12 cellular contexts compared by ENCODE assay signal in the genomic region with DNA sequence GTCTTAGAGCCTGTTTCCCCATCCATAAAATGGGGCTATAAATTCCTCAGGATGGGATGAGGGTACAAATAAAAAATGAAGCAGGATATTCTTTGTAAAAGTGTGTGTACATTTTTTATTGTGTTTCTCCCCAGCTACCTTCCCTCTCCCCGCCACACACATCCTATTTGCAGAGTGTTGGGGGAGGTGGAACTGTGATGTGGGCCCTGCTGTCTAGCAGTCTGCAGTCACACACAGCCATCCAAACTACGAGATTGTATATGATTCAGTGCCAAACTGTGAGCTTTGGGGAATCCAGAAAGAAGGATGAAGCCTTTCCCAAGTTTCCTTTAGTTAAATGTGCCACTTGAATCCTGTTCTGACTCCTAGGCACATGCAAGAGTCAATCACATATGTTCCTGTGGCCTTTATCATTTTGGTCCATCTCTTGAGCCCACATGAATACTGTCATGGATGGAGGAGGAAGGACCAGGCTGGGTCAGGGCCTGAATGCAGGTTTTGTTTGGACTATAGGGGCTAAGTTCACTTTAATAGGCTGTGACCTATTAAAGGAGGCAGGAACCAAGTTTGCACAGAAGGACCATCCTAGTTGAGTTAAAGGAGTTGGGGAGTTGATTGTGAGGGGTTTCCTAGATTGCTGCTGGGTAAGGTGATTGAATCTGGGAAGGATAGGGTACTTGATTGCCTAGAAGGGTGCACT. TPM values are rescaled to one million over a fixed set of nuclear protein-coding genes. Genes with fewer than 3 reads are reported as not detected.
DNase-seq lines count a peak whose midpoint lies in the region; ATAC-seq, FAIRE-seq and TF ChIP-seq lines count a peak whose summit lies in the region.
"Had no signal": no experiment of that assay in that cellular context is flagged by ENCODE, and none has a peak within 500 bp of the region (broad histone marks: within the 10 kb centered on the region; RNA-seq: fewer than 3 reads in every experiment).

No MANE protein-coding gene starts in this region.

- TF ChIP-seq EP300 in A549 (IDR thresholded peaks at IDR 0.05) = no peak

- H3K4me1 ChIP-seq in A549 (peaks cover 34% of the 10 kb centered on the region), mucosa of rectum (ENCODE audit: control insufficient read depth in 2 of 2, insufficient read depth in 2 of 2, low read length in 2 of 2) (peaks cover 32 to 58% of the 10 kb centered on the region in 2 donors)
- peaks cover 5% of the 10 kb centered on the region for H3K4me1 ChIP-seq in CD8-positive, alpha-beta memory T cell (ENCODE audit: insufficient read depth, low read length)

- peak overlapping the region in 6 of 7 donors; percentile 69 to 86 (median 75) for H3K4me3 Mint-ChIP-seq in CD8-positive, alpha-beta memory T cell
- H3K4me3 Mint-ChIP-seq in activated naive CD8-positive, alpha-beta T cell treated with anti-CD3 and anti-CD28 coated beads, Interleukin-2, amount 10 ng/mL, durations not matched to agents 7 days and 5 days = peak overlapping the region; percentile 63

- H3K27me3 ChIP-seq in CD8-positive, alpha-beta memory T cell (ENCODE audit: insufficient read depth, low read length, poor library complexity, severe bottlenecking) = no peaks in the 10 kb centered on the region
- H3K27me3 ChIP-seq in mucosa of rectum (ENCODE audit: control insufficient read depth in 2 of 2, insufficient read depth in 2 of 2, low read length in 2 of 2) = no peaks in the 10 kb centered on the region
- H3K27me3 ChIP-seq in dorsolateral prefrontal cortex = no peaks in the 10 kb centered on the region
- H3K27me3 ChIP-seq in brain microvascular endothelial cell (replicated peaks) = no peaks in the 10 kb centered on the region

- H3K4me2 ChIP-seq in A549 = peak overlapping the region; percentile 98; the same call in 2 of the 3 replicates

- H3K27me3 Mint-ChIP-seq in CD8-positive, alpha-beta memory T cell = no peaks in the 10 kb centered on the region
- peaks cover 5% of the 10 kb centered on the region for H3K27me3 Mint-ChIP-seq in activated naive CD8-positive, alpha-beta T cell treated with anti-CD3 and anti-CD28 coated beads, Interleukin-2, amount 10 ng/mL, durations not matched to agents 7 days and 5 days

- peak overlapping the region; percentile 61 to 65 for H3K9ac ChIP-seq in mucosa of rectum (ENCODE audit: low read depth in 1 of 2, low read length in 2 of 2)

- H3K27ac Mint-ChIP-seq in CD8-positive, alpha-beta memory T cell = peak overlapping the region in 4 of 8 donors; percentile 10 to 56 (median 26)
- no peak overlapping the region for H3K27ac Mint-ChIP-seq in activated naive CD8-positive, alpha-beta T cell treated with anti-CD3 and anti-CD28 coated beads, Interleukin-2, amount 10 ng/mL, durations not matched to agents 7 days and 5 days

- CTCF ChIA-PET in A549 (lab: Yijun Ruan, JAX) = interaction anchor here (0.6 to 5.1 kb wide), 19 partner anchors 11 to 939 kb away, joined by 3 to 22 read pairs (median 4); a partner anchor contains a TSS
- CTCF ChIA-PET in CD8-positive, alpha-beta memory T cell (lab: Charles Lee) = interaction anchor here (0.8 to 2.2 kb wide), 6 partner anchors 13 to 63 kb away, joined by 3 to 16 read pairs (median 4); a partner anchor contains a TSS

- in situ Hi-C loops in brain microvascular endothelial cell (cut with HindIII; ENCODE audit: low pct_ligation_motif_present, low sequenced_read_pairs) = no loop called here

- H3K9me3 Mint-ChIP-seq in CD8-positive, alpha-beta memory T cell = no peaks in the 10 kb centered on the region
- no peaks in the 10 kb centered on the region for H3K9me3 Mint-ChIP-seq in activated naive CD8-positive, alpha-beta T cell treated with anti-CD3 and anti-CD28 coated beads, Interleukin-2, amount 10 ng/mL, durations not matched to agents 7 days and 5 days

- FAIRE-seq in A549 (lab: Jason Lieb, UNC) = no peak
- FAIRE-seq: D721Med, frontal cortex, urothelium cell line had no signal

- H3K36me3 Mint-ChIP-seq in CD8-positive, alpha-beta memory T cell = peaks cover 0 to 19% (median 3%) of the 10 kb centered on the region in 3 donors
- peaks cover 2% of the 10 kb centered on the region for H3K36me3 Mint-ChIP-seq in activated naive CD8-positive, alpha-beta T cell treated with anti-CD3 and anti-CD28 coated beads, Interleukin-2, amount 10 ng/mL, durations not matched to agents 7 days and 5 days

- DNase-seq in A549 (ENCODE audit: low read depth in 1 of 2, low spot score in 1 of 2) (no peak), NCI-H524 (lab: John Stamatoyannopoulos, UW) (no peak), omental fat pad (ENCODE audit: low spot score) (no peak), dorsolateral prefrontal cortex (no peak), brain microvascular endothelial cell (no peak)
- DNase-seq in CD8-positive, alpha-beta memory T cell = no peak
- no peak for DNase-seq in activated naive CD8-positive, alpha-beta T cell treated with anti-CD3 and anti-CD28 coated beads, Interleukin-2, amount 10 ng/mL, durations not matched to agents 7 days and 5 days
- DNase-seq: activated gamma-delta T cell had no signal

- no peak overlapping the region; the same call in 2 of the 3 replicates for H3K4me3 ChIP-seq in A549
- H3K4me3 ChIP-seq in CD8-positive, alpha-beta memory T cell (ENCODE audit: low read length) = no peak overlapping the region
- peak overlapping the region; percentile 69 to 94 for H3K4me3 ChIP-seq in mucosa of rectum (ENCODE audit: low read length in 2 of 2)
- H3K4me3 ChIP-seq in dorsolateral prefrontal cortex = peak overlapping the region in 8 of 59 donors; percentile 69 to 85 (median 76)
- H3K4me3 ChIP-seq in brain microvascular endothelial cell (ENCODE audit: low read depth, low read length) = no peak overlapping the region

- TF ChIP-seq CTCF in A549 (IDR thresholded peaks at IDR 0.05) = no peak
- TF ChIP-seq CTCF in omental fat pad (IDR thresholded peaks at IDR 0.05) = no peak
- no peak for TF ChIP-seq CTCF in dorsolateral prefrontal cortex (IDR thresholded peaks at IDR 0.05 in 54 of 56, conservative IDR thresholded peaks at IDR 0.05 in 2 of 56; ENCODE audit: low read depth in 1 of 56, partially characterized antibody in 56 of 56)
- no peak for TF ChIP-seq CTCF in brain microvascular endothelial cell (IDR thresholded peaks at IDR 0.05; ENCODE audit: low read depth, low read length, missing control alignments)

- no peaks in the 10 kb centered on the region for H3K36me3 ChIP-seq in CD8-positive, alpha-beta memory T cell (ENCODE audit: insufficient read depth, low read length)
- H3K36me3 ChIP-seq in mucosa of rectum (ENCODE audit: control insufficient read depth in 2 of 2, insufficient read depth in 2 of 2, low read length in 2 of 2) (peaks cover 13 to 31% of the 10 kb centered on the region in 2 donors), brain microvascular endothelial cell (replicated peaks) (peaks cover 12% of the 10 kb centered on the region)

- no peak for TF ChIP-seq RAD21 in A549 (conservative IDR thresholded peaks at IDR 0.05 in 1 of 2, IDR thresholded peaks at IDR 0.05 in 1 of 2)

- ATAC-seq in A549 = no peak
- ATAC-seq in activated naive CD8-positive, alpha-beta T cell treated with anti-CD3 and anti-CD28 coated beads, Interleukin-2, amount 10 ng/mL, durations not matched to agents 7 days and 5 days (ENCODE audit: low read depth) = no peak
- ATAC-seq in omental fat pad (ENCODE audit: low FRiP score) = no peak

- H3K9me3 ChIP-seq in A549 (no peaks in the 10 kb centered on the region), mucosa of rectum (ENCODE audit: control insufficient read depth in 2 of 2, low read length in 2 of 2) (no peaks in the 10 kb centered on the region)
- H3K9me3 ChIP-seq in CD8-positive, alpha-beta memory T cell (ENCODE audit: low read length) = no peaks in the 10 kb centered on the region

- WGBS in A549 (ENCODE audit: missing lambda C conversion rate) = 87% methylated on average over 2 of the region's 2 CpGs

- POLR2A ChIA-PET in A549 (lab: Yijun Ruan, JAX) = no interaction called here
- POLR2A ChIA-PET in CD8-positive, alpha-beta memory T cell (lab: Charles Lee) = interaction anchor here (0.6 kb wide), 1 partner anchor 1221 kb away, joined by 3 read pairs; no protein-coding TSS in a partner anchor
- POLR2A ChIA-PET in activated naive CD8-positive, alpha-beta T cell treated with anti-CD3 and anti-CD28 coated beads, Interleukin-2, amount 10 ng/mL, durations not matched to agents 7 days and 5 days (lab: Charles Lee) = no interaction called here

- intact Hi-C loops in dorsolateral prefrontal cortex (cut with DNase I) = no loop called here

- H3K27ac ChIP-seq in A549 = no peak overlapping the region
- no peak overlapping the region for H3K27ac ChIP-seq in CD8-positive, alpha-beta memory T cell (ENCODE audit: low read depth, low read length)
- H3K27ac ChIP-seq in mucosa of rectum (ENCODE audit: low read depth in 2 of 2, low read length in 2 of 2) = peak overlapping the region; percentile 74 to 84
- H3K27ac ChIP-seq in dorsolateral prefrontal cortex = peak overlapping the region in 13 of 59 donors; percentile 3 to 77 (median 36)
- no peak overlapping the region for H3K27ac ChIP-seq in brain microvascular endothelial cell

- TF ChIP-seq POLR2A in A549 (IDR thresholded peaks at IDR 0.05; ENCODE audit: low read length) = no peak

- peaks cover 8 to 20% (median 20%) of the 10 kb centered on the region in 3 donors for H3K4me1 Mint-ChIP-seq in CD8-positive, alpha-beta memory T cell
- peaks cover 4% of the 10 kb centered on the region for H3K4me1 Mint-ChIP-seq in activated naive CD8-positive, alpha-beta T cell treated with anti-CD3 and anti-CD28 coated beads, Interleukin-2, amount 10 ng/mL, durations not matched to agents 7 days and 5 days

RNA-seq across cellular contexts. Expression of a gene that starts 1.1 kb away (rescaled TPM):
- polyA plus RNA-seq in A549 (2011; rRNA removed) (17.4 and 31.1 TPM in 2 replicates), A549 (2017; fragmentation: RNase III; extraction: RNeasy Plus Mini Kit Qiagen cat#74134 plus additional on column Dnase treatment) (10.2 to 13.5 TPM (median 13.3 TPM) in 3 replicates)
- polyA plus RNA-seq in A549 (2012; cell fraction: cytosol; rRNA removed) = 10.7 and 14.0 TPM in 2 replicates
- polyA plus RNA-seq in A549 (2012; cell fraction: nucleus; rRNA removed) = 22.3 and 28.5 TPM in 2 replicates
- 27.1 and 33.0 TPM in 2 replicates for polyA minus RNA-seq in A549 (2011; rRNA and poly(A)+ RNA removed)
- under 1 TPM; 0.49 to 0.57 TPM for total RNA-seq in CD8-positive, alpha-beta memory T cell
- 0.06 TPM for polyA plus RNA-seq in CD8-positive, alpha-beta memory T cell
- total RNA-seq in activated naive CD8-positive, alpha-beta T cell treated with anti-CD3 and anti-CD28 coated beads, Interleukin-2, amount 10 ng/mL, durations not matched to agents 7 days and 5 days = 1 to 10 TPM in 1 of 2 experiments, under 1 TPM in 1; 0.54 to 1.2 TPM
- total RNA-seq in omental fat pad (1 to 10 TPM in 2 of 4 donors, under 1 TPM in 2; 0.47 to 1.4 (median 1.1) TPM), dorsolateral prefrontal cortex (10 to 100 TPM in 82 of 120 experiments, 1 to 10 TPM in 38; 4.9 to 25.7 (median 11.7) TPM)

RNA-seq across cellular contexts. Expression of a gene that starts 19.1 kb away (rescaled TPM):
- polyA plus RNA-seq in A549 (2011; rRNA removed) (76.3 and 77.4 TPM in 2 replicates), A549 (2017; fragmentation: RNase III; extraction: RNeasy Plus Mini Kit Qiagen cat#74134 plus additional on column Dnase treatment) (82.2 to 86.7 TPM (median 83.4 TPM) in 3 replicates)
- polyA plus RNA-seq in A549 (2012; cell fraction: cytosol; rRNA removed) = 193 and 212 TPM in 2 replicates
- polyA plus RNA-seq in A549 (2012; cell fraction: nucleus; rRNA removed) = 145 and 218 TPM in 2 replicates
- polyA minus RNA-seq in A549 (2011; rRNA and poly(A)+ RNA removed) = 17.5 and 27.5 TPM in 2 replicates
- total RNA-seq in CD8-positive, alpha-beta memory T cell = 10 to 100 TPM; 62.5 to 62.8 TPM
- 129 TPM for polyA plus RNA-seq in CD8-positive, alpha-beta memory T cell
- 10 to 100 TPM; 55.1 to 57.1 TPM for total RNA-seq in activated naive CD8-positive, alpha-beta T cell treated with anti-CD3 and anti-CD28 coated beads, Interleukin-2, amount 10 ng/mL, durations not matched to agents 7 days and 5 days
- total RNA-seq in omental fat pad (10 to 100 TPM; 59.7 to 97.0 (median 79.3) TPM), dorsolateral prefrontal cortex (10 to 100 TPM; 42.1 to 81.4 (median 59.6) TPM)

RNA-seq across cellular contexts. Expression of a gene that starts 19.2 kb away (rescaled TPM):
- polyA plus RNA-seq in A549 (2011; rRNA removed) (21.1 and 26.7 TPM in 2 replicates), A549 (2017; fragmentation: RNase III; extraction: RNeasy Plus Mini Kit Qiagen cat#74134 plus additional on column Dnase treatment) (34.7 to 36.0 TPM (median 35.9 TPM) in 3 replicates)
- 19.5 and 21.8 TPM in 2 replicates for polyA plus RNA-seq in A549 (2012; cell fraction: cytosol; rRNA removed)
- 16.0 and 20.8 TPM in 2 replicates for polyA plus RNA-seq in A549 (2012; cell fraction: nucleus; rRNA removed)
- polyA minus RNA-seq in A549 (2011; rRNA and poly(A)+ RNA removed) = 21.0 and 21.4 TPM in 2 replicates
- total RNA-seq in CD8-positive, alpha-beta memory T cell = 10 to 100 TPM; 40.6 to 44.3 TPM
- polyA plus RNA-seq in CD8-positive, alpha-beta memory T cell = 8.2 TPM
- 10 to 100 TPM; 10.8 to 11.0 TPM for total RNA-seq in activated naive CD8-positive, alpha-beta T cell treated with anti-CD3 and anti-CD28 coated beads, Interleukin-2, amount 10 ng/mL, durations not matched to agents 7 days and 5 days
- total RNA-seq in omental fat pad (10 to 100 TPM in 1 of 4 donors, 1 to 10 TPM in 3; 4.6 to 20.8 (median 6.9) TPM), dorsolateral prefrontal cortex (10 to 100 TPM in 1 of 120 experiments, 1 to 10 TPM in 119; 3.4 to 10.0 (median 5.4) TPM)

RNA-seq across cellular contexts. Expression of a gene that starts 31.4 kb away (rescaled TPM):
- polyA plus RNA-seq in A549 (2011; rRNA removed) (13.8 and 15.7 TPM in 2 replicates), A549 (2017; fragmentation: RNase III; extraction: RNeasy Plus Mini Kit Qiagen cat#74134 plus additional on column Dnase treatment) (23.8 to 35.5 TPM (median 34.0 TPM) in 3 replicates)
- 24.1 and 41.0 TPM in 2 replicates for polyA plus RNA-seq in A549 (2012; cell fraction: cytosol; rRNA removed)
- polyA plus RNA-seq in A549 (2012; cell fraction: nucleus; rRNA removed) = 98.0 and 113 TPM in 2 replicates
- 17.2 and 17.9 TPM in 2 replicates for polyA minus RNA-seq in A549 (2011; rRNA and poly(A)+ RNA removed)
- total RNA-seq in CD8-positive, alpha-beta memory T cell = 10 to 100 TPM; 10.9 to 11.5 TPM
- 19.7 TPM for polyA plus RNA-seq in CD8-positive, alpha-beta memory T cell
- total RNA-seq in activated naive CD8-positive, alpha-beta T cell treated with anti-CD3 and anti-CD28 coated beads, Interleukin-2, amount 10 ng/mL, durations not matched to agents 7 days and 5 days = 10 to 100 TPM; 22.0 to 22.4 TPM
- total RNA-seq in omental fat pad (10 to 100 TPM; 59.4 to 98.0 (median 72.6) TPM), dorsolateral prefrontal cortex (100 to 1,000 TPM in 1 of 120 experiments, 10 to 100 TPM in 119; 37.0 to 129 (median 54.7) TPM)

RNA-seq across cellular contexts. Expression of a gene that starts 55.4 kb away (rescaled TPM):
- polyA plus RNA-seq in A549 (2011; rRNA removed) = 12.4 and 16.6 TPM in 2 replicates
- polyA plus RNA-seq in A549 (2012; cell fraction: cytosol; rRNA removed) = 5.2 and 5.8 TPM in 2 replicates
- polyA plus RNA-seq in A549 (2012; cell fraction: nucleus; rRNA removed) = 5.9 and 9.4 TPM in 2 replicates
- polyA plus RNA-seq in A549 (2017; fragmentation: RNase III; extraction: RNeasy Plus Mini Kit Qiagen cat#74134 plus additional on column Dnase treatment) = 12.3 to 13.6 TPM (median 13.0 TPM) in 3 replicates
- 10.4 and 12.0 TPM in 2 replicates for polyA minus RNA-seq in A549 (2011; rRNA and poly(A)+ RNA removed)
- total RNA-seq in CD8-positive, alpha-beta memory T cell = 10 to 100 TPM; 35.4 to 36.1 TPM
- 13.9 TPM for polyA plus RNA-seq in CD8-positive, alpha-beta memory T cell
- total RNA-seq in activated naive CD8-positive, alpha-beta T cell treated with anti-CD3 and anti-CD28 coated beads, Interleukin-2, amount 10 ng/mL, durations not matched to agents 7 days and 5 days = 10 to 100 TPM; 45.1 to 46.5 TPM
- total RNA-seq in omental fat pad = 10 to 100 TPM; 14.9 to 37.8 (median 21.9) TPM
- total RNA-seq in dorsolateral prefrontal cortex = 10 to 100 TPM; 32.8 to 92.3 (median 49.6) TPM

Comparison
In these comparisons a context has a peak if more than half of its experiments do, and no peak if none do; other contexts are left out.
1. H3K27ac ChIP-seq: peak in mucosa of rectum (2 of 2); none in A549 (0 of 2), CD8-positive, alpha-beta memory T cell (single experiment) and brain microvascular endothelial cell (single experiment).
2. H3K4me3 ChIP-seq: peak in mucosa of rectum (2 of 2); none in A549 (single experiment), CD8-positive, alpha-beta memory T cell (single experiment) and brain microvascular endothelial cell (single experiment).